In the genomic region with DNA sequence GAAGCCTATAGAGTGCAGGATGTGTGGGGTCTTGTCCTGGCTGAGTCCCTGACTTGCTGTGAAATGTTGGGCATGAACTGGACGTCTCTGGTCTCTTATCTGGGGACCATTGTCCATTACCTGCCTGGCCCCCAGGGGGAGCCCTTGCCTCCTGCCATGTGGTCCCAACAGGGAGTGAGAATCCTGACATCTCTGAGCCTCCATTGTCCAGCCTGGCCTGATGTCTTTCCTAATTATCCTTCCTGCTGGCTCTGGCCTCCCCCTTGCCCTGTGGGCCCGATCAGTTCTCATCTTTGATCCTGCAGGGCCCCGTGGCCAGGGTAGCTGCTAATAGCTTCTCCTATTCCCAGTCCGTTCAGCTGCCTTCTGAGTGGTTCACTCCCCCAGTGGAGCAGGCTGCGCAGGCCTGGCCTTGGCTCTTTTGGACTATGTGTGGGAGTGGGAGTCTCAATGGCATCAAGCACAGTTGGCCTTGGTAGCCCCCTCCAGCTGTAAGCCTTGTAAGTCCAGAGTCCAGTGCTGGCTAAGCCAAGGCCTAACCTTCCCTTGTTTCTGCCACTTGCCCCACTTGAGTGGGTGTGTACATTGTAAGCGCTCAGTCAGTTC, we compare ENCODE assay signal across 8 cellular contexts.
A peak's percentile ranks its signal among the peaks of the same experiment; 100 is the strongest.
DNase-seq lines count a peak whose midpoint lies in the region; ATAC-seq, FAIRE-seq and TF ChIP-seq lines count a peak whose summit lies in the region.

No MANE protein-coding gene starts in this region.

- TF ChIP-seq POLR2A in esophagus muscularis mucosa (IDR thresholded peaks at IDR 0.05; ENCODE audit: low read depth), result no peak

- no peak for FAIRE-seq in pancreas (lab: Jason Lieb, UNC)

- intact Hi-C loops in esophagus muscularis mucosa (cut with DNase I), result loop anchor here (5.0 kb wide), 1 partner anchor 156 kb away; no protein-coding TSS in a partner anchor
- intact Hi-C loops in pancreas (cut with DNase I), result no loop called here

- peak; percentile 50 for DNase-seq in COLO668 (lab: John Stamatoyannopoulos, UW; ENCODE audit: unreplicated experiment)
- no peak for DNase-seq in LNCaP clone FGC (ENCODE audit: low read depth)
- DNase-seq in activated CD8-positive, alpha-beta memory T cell treated with anti-CD3 and anti-CD28 coated beads for 24 hours, result peak; percentile 84
- no peak for DNase-seq in esophagus muscularis mucosa (ENCODE audit: extremely low spot score)
- DNase-seq in pancreas, result peak in 4 of 6 donors; percentile 9 to 72 (median 48)

- no peak for TF ChIP-seq EP300 in esophagus muscularis mucosa (IDR thresholded peaks at IDR 0.05)

- 83% methylated on average over 6 of the region's 6 CpGs for WGBS in esophagus muscularis mucosa
- WGBS in pancreas, 2 donors, result 75% methylated on average over 6 of the region's 6 CpGs

- TF ChIP-seq CTCF in LNCaP clone FGC (IDR thresholded peaks at IDR 0.05; ENCODE audit: control insufficient read depth, extremely low read depth, insufficient read depth) (peak; percentile 39; the same call in 1 of the 2 replicates), esophagus muscularis mucosa (IDR thresholded peaks at IDR 0.05) (peak; percentile 49 to 61 (median 52)), pancreas (IDR thresholded peaks at IDR 0.05) (peak in 3 of 4 donors; percentile 21 to 50 (median 28))

- H3K4me1 ChIP-seq in esophagus muscularis mucosa, result no peaks in the 10 kb centered on the region
- no peaks in the 10 kb centered on the region for H3K4me1 ChIP-seq in pancreas

- no peak overlapping the region for H3K27ac ChIP-seq in esophagus muscularis mucosa (replicated peaks in 1 of 4)
- H3K27ac ChIP-seq in pancreas, result no peak overlapping the region

- H3K27me3 ChIP-seq in esophagus muscularis mucosa (no peaks in the 10 kb centered on the region), pancreas (no peaks in the 10 kb centered on the region)

- H3K4me3 ChIP-seq in LNCaP clone FGC (ENCODE audit: low read depth, low read length) (no peak overlapping the region), esophagus muscularis mucosa (no peak overlapping the region), pancreas (no peak overlapping the region)

- H3K36me3 ChIP-seq in esophagus muscularis mucosa (no peaks in the 10 kb centered on the region), pancreas (no peaks in the 10 kb centered on the region)

- no peaks in the 10 kb centered on the region for H3K9me3 ChIP-seq in esophagus muscularis mucosa
- H3K9me3 ChIP-seq in pancreas, result no peaks in the 10 kb centered on the region

- ATAC-seq in pancreas (peak in 3 of 4 donors; percentile 51 to 80 (median 74)), GM19023 (IDR thresholded peaks at IDR 0.05; ENCODE audit: unreplicated experiment) (no peak), HG03378 (IDR thresholded peaks at IDR 0.05; ENCODE audit: unreplicated experiment) (no peak), HG03196 (IDR thresholded peaks at IDR 0.05; ENCODE audit: unreplicated experiment) (no peak)

Comparison
In these comparisons a context has a peak if more than half of its experiments do, and no peak if none do; other contexts are left out.
1. DNase-seq: peak in COLO668 (single experiment), activated CD8-positive, alpha-beta memory T cell treated with anti-CD3 and anti-CD28 coated beads for 24 hours (single experiment) and pancreas (4 of 6); none in LNCaP clone FGC (single experiment) and esophagus muscularis mucosa (single experiment).
2. ATAC-seq: peak in pancreas (3 of 4); none in GM19023 (single experiment), HG03378 (single experiment) and HG03196 (single experiment).
3. Peak in every context shown above with its lines, with median percentiles within 50 percentile points of each other: CTCF ChIP-seq.